ENCODE assay signal across 8 cellular contexts in the genomic region with DNA sequence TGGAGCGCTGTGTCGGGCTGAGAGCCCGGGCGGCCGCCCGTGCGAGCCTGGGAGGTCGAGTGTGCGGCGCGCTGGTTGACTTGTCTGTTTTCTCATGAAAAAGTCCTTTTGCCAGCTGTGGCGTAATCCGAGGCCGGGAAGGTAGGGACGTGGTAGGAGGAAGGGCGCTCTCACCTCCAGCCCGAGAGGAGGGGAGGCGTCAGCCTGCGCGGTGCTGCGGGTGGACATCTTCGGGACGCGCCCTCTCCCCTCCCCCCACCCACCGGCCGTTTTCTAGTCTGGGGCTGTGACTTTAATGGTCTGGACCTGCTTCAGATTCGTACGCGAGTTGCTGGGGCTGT. TPM values are rescaled to one million over a fixed set of nuclear protein-coding genes. Genes with fewer than 3 reads are reported as not detected.
A peak's percentile ranks its signal among the peaks of the same experiment; 100 is the strongest.
DNase-seq lines count a peak whose midpoint lies in the region; ATAC-seq, FAIRE-seq and TF ChIP-seq lines count a peak whose summit lies in the region.

No MANE protein-coding gene starts in this region.

- intact Hi-C loops in mammary epithelial cell (cut with micrococcal nuclease): loop anchor here (1.0 to 5.0 kb wide), 6 partner anchors 44 to 152 kb away; partner anchors contain the start of genes IL20RB, SLC35G2 and STAG1
- intact Hi-C loops in kidney (cut with DNase I): no loop called here

- no TSS peak for BruUV-seq in mammary epithelial cell (replicated peaks; lab: Mats Ljungman, UMichigan)

- H3K4me1 ChIP-seq in ES-I3 (ENCODE audit: insufficient read depth, low read length) (peaks cover 17% of the 10 kb centered on the region; the same call in 1 of the 2 replicates), mammary epithelial cell (ENCODE audit: insufficient read depth, low read length) (peaks cover 11% of the 10 kb centered on the region), kidney (ENCODE audit: control insufficient read depth in 1 of 2, insufficient read depth in 1 of 2, low read depth in 1 of 2, low read length in 2 of 2) (peaks cover 4 to 8% of the 10 kb centered on the region in 2 donors)

- in situ Hi-C loops in mammary epithelial cell (cut with MboI; ENCODE audit: low sequenced_read_pairs in 2 of 2): no loop called here

- dilution Hi-C loops in mammary epithelial cell (cut with HindIII; ENCODE audit: low sequenced_read_pairs): loop anchor here (5.0 kb wide), 1 partner anchor 75 kb away; no protein-coding TSS in a partner anchor

- no peaks in the 10 kb centered on the region for H4K20me1 ChIP-seq in mammary epithelial cell (ENCODE audit: insufficient read depth, low read length)

- DNase-seq in H4 (ENCODE audit: low spot score): peak; percentile 60
- DNase-seq in LNCaP clone FGC (ENCODE audit: low read depth): peak; percentile 51
- DNase-seq in SW480 (ENCODE audit: low spot score): peak; percentile 86
- DNase-seq in mammary epithelial cell: peak; percentile 77
- DNase-seq in kidney: peak; percentile 87
- peak; percentile 14 to 33 for DNase-seq in stimulated activated CD4-positive, alpha-beta T cell treated with anti-CD3 and anti-CD28 coated beads, Interleukin-15, amount 100 ng/mL, for 48 hours (ENCODE audit: low read depth in 2 of 2)

- H3K79me2 ChIP-seq in mammary epithelial cell (ENCODE audit: insufficient read depth, low read length): peaks cover 72% of the 10 kb centered on the region

- H3K9ac ChIP-seq in ES-I3 (ENCODE audit: low read depth, low read length) (peak overlapping the region; percentile 90), mammary epithelial cell (ENCODE audit: insufficient read depth, low read length) (peak overlapping the region; percentile 89), kidney (ENCODE audit: low read length in 2 of 2) (peak overlapping the region; percentile 88 to 99)

- H3K9me3 ChIP-seq in ES-I3 (ENCODE audit: control insufficient read depth, insufficient read depth, low read length) (no peaks in the 10 kb centered on the region), mammary epithelial cell (replicated peaks; ENCODE audit: insufficient read depth, low read length) (no peaks in the 10 kb centered on the region), kidney (ENCODE audit: control insufficient read depth in 1 of 2, low read length in 2 of 2) (no peaks in the 10 kb centered on the region)

- H3K27ac ChIP-seq in mammary epithelial cell (ENCODE audit: insufficient read depth, low read depth, low read length) (peak overlapping the region; percentile 77), kidney (ENCODE audit: low read depth in 2 of 2, low read length in 2 of 2) (peak overlapping the region; percentile 92 to 98)

- H3K4me2 ChIP-seq in mammary epithelial cell (ENCODE audit: insufficient read depth, low read depth, low read length): peak overlapping the region; percentile 92

- peak overlapping the region; percentile 93 for H2AFZ ChIP-seq in mammary epithelial cell (ENCODE audit: low read depth, low read length)

- CTCF ChIA-PET in mammary epithelial cell (lab: Charles Lee; ENCODE audit: low non-redundant PET): interaction anchor here (1.0 to 1.4 kb wide), 2 partner anchors 110 to 240 kb away, joined by 4 to 9 read pairs; partner anchors contain the start of gene STAG1

- no peak for FAIRE-seq in kidney (lab: Jason Lieb, UNC)

- 0% methylated on average over 13 of the region's 29 CpGs for WGBS in mammary epithelial cell (ENCODE audit: low coverage, missing lambda C conversion rate)

- peak overlapping the region; percentile 86 for H3K4me3 ChIP-seq in LNCaP clone FGC (ENCODE audit: low read depth, low read length)
- H3K4me3 ChIP-seq in mammary epithelial cell (replicated peaks in 1 of 3; ENCODE audit: insufficient read depth in 1 of 3, low read depth in 2 of 3, low read length in 3 of 3): peak overlapping the region; percentile 63 to 88 (median 72)
- H3K4me3 ChIP-seq in kidney (ENCODE audit: low read length in 2 of 2): peak overlapping the region; percentile 73 to 94

- no peak for ATAC-seq in HG03565 (IDR thresholded peaks at IDR 0.05; ENCODE audit: unreplicated experiment)

- no peaks in the 10 kb centered on the region for H3K36me3 ChIP-seq in ES-I3 (ENCODE audit: insufficient read depth, low read length)
- no peaks in the 10 kb centered on the region for H3K36me3 ChIP-seq in mammary epithelial cell (ENCODE audit: insufficient read depth, low read length)
- no peaks in the 10 kb centered on the region for H3K36me3 ChIP-seq in kidney (ENCODE audit: control insufficient read depth in 1 of 2, insufficient read depth in 2 of 2, low read length in 2 of 2)

- no peaks in the 10 kb centered on the region for H3K27me3 ChIP-seq in mammary epithelial cell (ENCODE audit: insufficient read depth, low read length)

- TF ChIP-seq CTCF in LNCaP clone FGC (IDR thresholded peaks at IDR 0.05; ENCODE audit: control insufficient read depth, extremely low read depth, insufficient read depth) (no peak), mammary epithelial cell (conservative IDR thresholded peaks at IDR 0.05 in 1 of 2, IDR thresholded peaks at IDR 0.05 in 1 of 2; ENCODE audit: extremely low read depth in 1 of 2, insufficient read depth in 1 of 2, low read depth in 1 of 2, low read length in 2 of 2) (no peak), kidney (IDR thresholded peaks at IDR 0.05; ENCODE audit: borderline replicate concordance, extremely low read depth, insufficient read depth) (no peak)

RNA-seq across cellular contexts. Expression of gene NCK1, which starts 0.6 kb away (rescaled TPM):
- 44.7 and 79.9 TPM in 2 replicates for total RNA-seq in H4 (2014; rRNA removed; shearing (Covaris generic))
- total RNA-seq in mammary epithelial cell: 10 to 100 TPM; 46.2 to 47.0 TPM
- polyA plus RNA-seq in mammary epithelial cell: 33.0 TPM
- 25.1 TPM for polyA minus RNA-seq in mammary epithelial cell
- 46.8 TPM for total RNA-seq in kidney
- polyA plus RNA-seq in kidney (ENCODE audit: insufficient read depth, low read depth, low replicate concordance): 12.6 TPM

RNA-seq across cellular contexts. Expression of gene SLC35G2, which starts 43.7 kb away (rescaled TPM):
- total RNA-seq in H4 (2014; rRNA removed; shearing (Covaris generic)): 6.3 and 8.0 TPM in 2 replicates
- 1 to 10 TPM; 3.9 to 6.0 TPM for total RNA-seq in mammary epithelial cell
- polyA plus RNA-seq in mammary epithelial cell: 3.9 TPM
- 7.3 TPM for polyA minus RNA-seq in mammary epithelial cell
- total RNA-seq in kidney: 5.4 TPM
- polyA plus RNA-seq in kidney (ENCODE audit: insufficient read depth, low read depth, low replicate concordance): 4.2 TPM

Comparison
In these comparisons a context has a peak if more than half of its experiments do, and no peak if none do; other contexts are left out.
1. DNase-seq: peak in every context shown above with its lines; median percentile 87 in kidney; 86 in SW480; 77 in mammary epithelial cell; 60 in H4; 51 in LNCaP clone FGC; 24 in stimulated activated CD4-positive, alpha-beta T cell treated with anti-CD3 and anti-CD28 coated beads, Interleukin-15, amount 100 ng/mL, for 48 hours.